In genomic region chr18:3665780-3666525, GRCh38 we compare ENCODE assay signal across 1 cellular context.
TF ChIP-seq lines count a peak whose summit lies in the region.

No MANE protein-coding gene starts in this region.

TF ChIP-seq in HepG2, 621 proteins besides CTCF, POLR2A, EP300 and RAD21 (continued from another document and continues in another):
- TF ChIP-seq EHMT2 (IDR thresholded peaks at IDR 0.05; ENCODE audit: borderline replicate concordance, low read depth, low read length): peak; percentile 81; the same call in 1 of the 2 replicates
- TF ChIP-seq SP2 (CRISPR knock-in tag; IDR thresholded peaks at IDR 0.05): no peak
- TF ChIP-seq, protein P1, sequence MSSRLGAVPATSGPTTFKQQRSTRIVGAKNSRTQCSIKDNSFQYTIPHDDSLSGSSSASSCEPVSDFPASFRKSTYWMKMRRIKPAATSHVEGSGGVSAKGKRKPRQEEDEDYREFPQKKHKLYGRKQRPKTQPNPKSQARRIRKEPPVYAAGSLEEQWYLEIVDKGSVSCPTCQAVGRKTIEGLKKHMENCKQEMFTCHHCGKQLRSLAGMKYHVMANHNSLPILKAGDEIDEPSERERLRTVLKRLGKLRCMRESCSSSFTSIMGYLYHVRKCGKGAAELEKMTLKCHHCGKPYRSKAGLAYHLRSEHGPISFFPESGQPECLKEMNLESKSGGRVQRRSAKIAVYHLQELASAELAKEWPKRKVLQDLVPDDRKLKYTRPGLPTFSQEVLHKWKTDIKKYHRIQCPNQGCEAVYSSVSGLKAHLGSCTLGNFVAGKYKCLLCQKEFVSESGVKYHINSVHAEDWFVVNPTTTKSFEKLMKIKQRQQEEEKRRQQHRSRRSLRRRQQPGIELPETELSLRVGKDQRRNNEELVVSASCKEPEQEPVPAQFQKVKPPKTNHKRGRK (CRISPR knock-in tag; IDR thresholded peaks at IDR 0.05): no peak
- TF ChIP-seq, protein P2, sequence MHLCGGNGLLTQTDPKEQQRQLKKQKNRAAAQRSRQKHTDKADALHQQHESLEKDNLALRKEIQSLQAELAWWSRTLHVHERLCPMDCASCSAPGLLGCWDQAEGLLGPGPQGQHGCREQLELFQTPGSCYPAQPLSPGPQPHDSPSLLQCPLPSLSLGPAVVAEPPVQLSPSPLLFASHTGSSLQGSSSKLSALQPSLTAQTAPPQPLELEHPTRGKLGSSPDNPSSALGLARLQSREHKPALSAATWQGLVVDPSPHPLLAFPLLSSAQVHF (CRISPR knock-in tag; IDR thresholded peaks at IDR 0.05): no peak
- no peak for TF ChIP-seq KDM5B (CRISPR knock-in tag; IDR thresholded peaks at IDR 0.05; ENCODE audit: borderline replicate concordance)
- TF ChIP-seq, protein P3, sequence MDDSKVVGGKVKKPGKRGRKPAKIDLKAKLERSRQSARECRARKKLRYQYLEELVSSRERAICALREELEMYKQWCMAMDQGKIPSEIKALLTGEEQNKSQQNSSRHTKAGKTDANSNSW (CRISPR knock-in tag; IDR thresholded peaks at IDR 0.05; ENCODE audit: borderline replicate concordance): no peak
- peak; percentile 99 for TF ChIP-seq RXRA (CRISPR knock-in tag; IDR thresholded peaks at IDR 0.05)
- no peak for TF ChIP-seq NBN (conservative IDR thresholded peaks at IDR 0.05)
- TF ChIP-seq ZNF558 (CRISPR knock-in tag; IDR thresholded peaks at IDR 0.05; ENCODE audit: borderline replicate concordance): no peak
- TF ChIP-seq SMARCE1 (IDR thresholded peaks at IDR 0.05; ENCODE audit: borderline replicate concordance): no peak
- 0 out of 2 replicates have a peak, but pooled peaks have one; percentile 20 for TF ChIP-seq FOSL1 (CRISPR knock-in tag; IDR thresholded peaks at IDR 0.05; ENCODE audit: borderline replicate concordance)
- TF ChIP-seq YEATS2 (CRISPR knock-in tag; IDR thresholded peaks at IDR 0.05; ENCODE audit: borderline replicate concordance): 0 out of 2 replicates have a peak, but pooled peaks have one; percentile 9
- no peak for TF ChIP-seq POLR2AphosphoS2 (IDR thresholded peaks at IDR 0.05; ENCODE audit: low read depth, low read length)
- TF ChIP-seq ZNF678 (CRISPR knock-in tag; IDR thresholded peaks at IDR 0.05): no peak
- 0 out of 2 replicates have a peak, but pooled peaks have one; percentile 30 for TF ChIP-seq ZMYM3 (CRISPR knock-in tag; IDR thresholded peaks at IDR 0.05)
- no peak for TF ChIP-seq ZMAT5 (CRISPR knock-in tag; IDR thresholded peaks at IDR 0.05; ENCODE audit: borderline replicate concordance, low read depth)
- no peak for TF ChIP-seq ZNF552 (CRISPR knock-in tag; IDR thresholded peaks at IDR 0.05; ENCODE audit: borderline replicate concordance)
- TF ChIP-seq, protein P4, sequence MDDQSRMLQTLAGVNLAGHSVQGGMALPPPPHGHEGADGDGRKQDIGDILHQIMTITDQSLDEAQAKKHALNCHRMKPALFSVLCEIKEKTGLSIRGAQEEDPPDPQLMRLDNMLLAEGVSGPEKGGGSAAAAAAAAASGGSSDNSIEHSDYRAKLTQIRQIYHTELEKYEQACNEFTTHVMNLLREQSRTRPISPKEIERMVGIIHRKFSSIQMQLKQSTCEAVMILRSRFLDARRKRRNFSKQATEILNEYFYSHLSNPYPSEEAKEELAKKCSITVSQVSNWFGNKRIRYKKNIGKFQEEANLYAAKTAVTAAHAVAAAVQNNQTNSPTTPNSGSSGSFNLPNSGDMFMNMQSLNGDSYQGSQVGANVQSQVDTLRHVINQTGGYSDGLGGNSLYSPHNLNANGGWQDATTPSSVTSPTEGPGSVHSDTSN (CRISPR knock-in tag; IDR thresholded peaks at IDR 0.05; ENCODE audit: borderline replicate concordance): no peak
- TF ChIP-seq HNRNPLL (IDR thresholded peaks at IDR 0.05; ENCODE audit: low read depth, low read length, poor library complexity, severe bottlenecking): peak; percentile 63
- no peak for TF ChIP-seq ZBTB42 (CRISPR knock-in tag; IDR thresholded peaks at IDR 0.05)
- TF ChIP-seq ZNF296 (CRISPR knock-in tag; conservative IDR thresholded peaks at IDR 0.05): no peak
- TF ChIP-seq ZHX1 (CRISPR knock-in tag; IDR thresholded peaks at IDR 0.05; ENCODE audit: low read depth): no peak
- TF ChIP-seq, protein P5, sequence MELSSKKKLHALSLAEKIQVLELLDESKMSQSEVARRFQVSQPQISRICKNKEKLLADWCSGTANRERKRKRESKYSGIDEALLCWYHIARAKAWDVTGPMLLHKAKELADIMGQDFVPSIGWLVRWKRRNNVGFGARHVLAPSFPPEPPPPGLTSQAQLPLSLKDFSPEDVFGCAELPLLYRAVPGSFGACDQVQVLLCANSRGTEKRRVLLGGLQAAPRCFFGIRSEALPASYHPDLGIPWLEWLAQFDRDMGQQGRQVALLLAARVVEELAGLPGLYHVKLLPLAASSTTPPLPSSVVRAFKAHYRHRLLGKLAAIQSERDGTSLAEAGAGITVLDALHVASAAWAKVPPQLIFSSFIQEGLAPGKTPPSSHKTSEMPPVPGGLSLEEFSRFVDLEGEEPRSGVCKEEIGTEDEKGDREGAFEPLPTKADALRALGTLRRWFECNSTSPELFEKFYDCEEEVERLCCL (CRISPR knock-in tag; IDR thresholded peaks at IDR 0.05; ENCODE audit: borderline replicate concordance): no peak
- TF ChIP-seq ZNF230 (CRISPR knock-in tag; IDR thresholded peaks at IDR 0.05): no peak
- TF ChIP-seq NFIC (IDR thresholded peaks at IDR 0.05; ENCODE audit: low read length): peak; percentile 79
- TF ChIP-seq ZNF121 (CRISPR knock-in tag; IDR thresholded peaks at IDR 0.05): no peak
- no peak for TF ChIP-seq PTBP1 (IDR thresholded peaks at IDR 0.05; ENCODE audit: low read depth, low read length, poor library complexity, severe bottlenecking)
- peak; percentile 89 for TF ChIP-seq MED13 (CRISPR knock-in tag; IDR thresholded peaks at IDR 0.05)
- no peak for TF ChIP-seq ZNF557 (CRISPR knock-in tag; IDR thresholded peaks at IDR 0.05)
- peak; percentile 82 for TF ChIP-seq ZNF614 (CRISPR knock-in tag; IDR thresholded peaks at IDR 0.05; ENCODE audit: borderline replicate concordance)
- TF ChIP-seq ZNF234 (CRISPR knock-in tag; conservative IDR thresholded peaks at IDR 0.05): no peak
- no peak for TF ChIP-seq AGO2 (optimal IDR thresholded peaks at IDR 0.05; ENCODE audit: low read depth, low read length)
- no peak for TF ChIP-seq ZNF773 (CRISPR knock-in tag; IDR thresholded peaks at IDR 0.05; ENCODE audit: borderline replicate concordance)
- TF ChIP-seq IRX3 (CRISPR knock-in tag; IDR thresholded peaks at IDR 0.05; ENCODE audit: borderline replicate concordance, low read depth): no peak
- no peak for TF ChIP-seq ZNF816 (CRISPR knock-in tag; IDR thresholded peaks at IDR 0.05; ENCODE audit: borderline replicate concordance)
- TF ChIP-seq, protein P6, sequence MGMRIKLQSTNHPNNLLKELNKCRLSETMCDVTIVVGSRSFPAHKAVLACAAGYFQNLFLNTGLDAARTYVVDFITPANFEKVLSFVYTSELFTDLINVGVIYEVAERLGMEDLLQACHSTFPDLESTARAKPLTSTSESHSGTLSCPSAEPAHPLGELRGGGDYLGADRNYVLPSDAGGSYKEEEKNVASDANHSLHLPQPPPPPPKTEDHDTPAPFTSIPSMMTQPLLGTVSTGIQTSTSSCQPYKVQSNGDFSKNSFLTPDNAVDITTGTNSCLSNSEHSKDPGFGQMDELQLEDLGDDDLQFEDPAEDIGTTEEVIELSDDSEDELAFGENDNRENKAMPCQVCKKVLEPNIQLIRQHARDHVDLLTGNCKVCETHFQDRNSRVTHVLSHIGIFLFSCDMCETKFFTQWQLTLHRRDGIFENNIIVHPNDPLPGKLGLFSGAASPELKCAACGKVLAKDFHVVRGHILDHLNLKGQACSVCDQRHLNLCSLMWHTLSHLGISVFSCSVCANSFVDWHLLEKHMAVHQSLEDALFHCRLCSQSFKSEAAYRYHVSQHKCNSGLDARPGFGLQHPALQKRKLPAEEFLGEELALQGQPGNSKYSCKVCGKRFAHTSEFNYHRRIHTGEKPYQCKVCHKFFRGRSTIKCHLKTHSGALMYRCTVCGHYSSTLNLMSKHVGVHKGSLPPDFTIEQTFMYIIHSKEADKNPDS (CRISPR knock-in tag; IDR thresholded peaks at IDR 0.05): no peak
- TF ChIP-seq, protein P7, sequence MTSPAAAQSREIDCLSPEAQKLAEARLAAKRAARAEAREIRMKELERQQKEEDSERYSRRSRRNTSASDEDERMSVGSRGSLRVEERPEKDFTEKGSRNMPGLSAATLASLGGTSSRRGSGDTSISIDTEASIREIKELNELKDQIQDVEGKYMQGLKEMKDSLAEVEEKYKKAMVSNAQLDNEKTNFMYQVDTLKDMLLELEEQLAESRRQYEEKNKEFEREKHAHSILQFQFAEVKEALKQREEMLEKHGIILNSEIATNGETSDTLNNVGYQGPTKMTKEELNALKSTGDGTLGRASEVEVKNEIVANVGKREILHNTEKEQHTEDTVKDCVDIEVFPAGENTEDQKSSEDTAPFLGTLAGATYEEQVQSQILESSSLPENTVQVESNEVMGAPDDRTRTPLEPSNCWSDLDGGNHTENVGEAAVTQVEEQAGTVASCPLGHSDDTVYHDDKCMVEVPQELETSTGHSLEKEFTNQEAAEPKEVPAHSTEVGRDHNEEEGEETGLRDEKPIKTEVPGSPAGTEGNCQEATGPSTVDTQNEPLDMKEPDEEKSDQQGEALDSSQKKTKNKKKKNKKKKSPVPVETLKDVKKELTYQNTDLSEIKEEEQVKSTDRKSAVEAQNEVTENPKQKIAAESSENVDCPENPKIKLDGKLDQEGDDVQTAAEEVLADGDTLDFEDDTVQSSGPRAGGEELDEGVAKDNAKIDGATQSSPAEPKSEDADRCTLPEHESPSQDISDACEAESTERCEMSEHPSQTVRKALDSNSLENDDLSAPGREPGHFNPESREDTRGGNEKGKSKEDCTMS (CRISPR knock-in tag; conservative IDR thresholded peaks at IDR 0.05): no peak
- no peak for TF ChIP-seq ZNF432 (CRISPR knock-in tag; IDR thresholded peaks at IDR 0.05; ENCODE audit: borderline replicate concordance)
- 0 out of 2 replicates have a peak, but pooled peaks have one; percentile 8 for TF ChIP-seq ZNF652 (CRISPR knock-in tag; IDR thresholded peaks at IDR 0.05; ENCODE audit: borderline replicate concordance, low read depth)
- no peak for TF ChIP-seq SIN3A (IDR thresholded peaks at IDR 0.05; ENCODE audit: borderline replicate concordance, low read depth, low read length)
- TF ChIP-seq ZNF691 (CRISPR knock-in tag; IDR thresholded peaks at IDR 0.05; ENCODE audit: borderline replicate concordance, low read depth): no peak
- TF ChIP-seq, protein P8, sequence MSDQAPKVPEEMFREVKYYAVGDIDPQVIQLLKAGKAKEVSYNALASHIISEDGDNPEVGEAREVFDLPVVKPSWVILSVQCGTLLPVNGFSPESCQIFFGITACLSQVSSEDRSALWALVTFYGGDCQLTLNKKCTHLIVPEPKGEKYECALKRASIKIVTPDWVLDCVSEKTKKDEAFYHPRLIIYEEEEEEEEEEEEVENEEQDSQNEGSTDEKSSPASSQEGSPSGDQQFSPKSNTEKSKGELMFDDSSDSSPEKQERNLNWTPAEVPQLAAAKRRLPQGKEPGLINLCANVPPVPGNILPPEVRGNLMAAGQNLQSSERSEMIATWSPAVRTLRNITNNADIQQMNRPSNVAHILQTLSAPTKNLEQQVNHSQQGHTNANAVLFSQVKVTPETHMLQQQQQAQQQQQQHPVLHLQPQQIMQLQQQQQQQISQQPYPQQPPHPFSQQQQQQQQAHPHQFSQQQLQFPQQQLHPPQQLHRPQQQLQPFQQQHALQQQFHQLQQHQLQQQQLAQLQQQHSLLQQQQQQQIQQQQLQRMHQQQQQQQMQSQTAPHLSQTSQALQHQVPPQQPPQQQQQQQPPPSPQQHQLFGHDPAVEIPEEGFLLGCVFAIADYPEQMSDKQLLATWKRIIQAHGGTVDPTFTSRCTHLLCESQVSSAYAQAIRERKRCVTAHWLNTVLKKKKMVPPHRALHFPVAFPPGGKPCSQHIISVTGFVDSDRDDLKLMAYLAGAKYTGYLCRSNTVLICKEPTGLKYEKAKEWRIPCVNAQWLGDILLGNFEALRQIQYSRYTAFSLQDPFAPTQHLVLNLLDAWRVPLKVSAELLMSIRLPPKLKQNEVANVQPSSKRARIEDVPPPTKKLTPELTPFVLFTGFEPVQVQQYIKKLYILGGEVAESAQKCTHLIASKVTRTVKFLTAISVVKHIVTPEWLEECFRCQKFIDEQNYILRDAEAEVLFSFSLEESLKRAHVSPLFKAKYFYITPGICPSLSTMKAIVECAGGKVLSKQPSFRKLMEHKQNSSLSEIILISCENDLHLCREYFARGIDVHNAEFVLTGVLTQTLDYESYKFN (CRISPR knock-in tag; conservative IDR thresholded peaks at IDR 0.05): peak; percentile 77
- TF ChIP-seq ZNF564 (CRISPR knock-in tag; IDR thresholded peaks at IDR 0.05): no peak
- TF ChIP-seq, protein P9, sequence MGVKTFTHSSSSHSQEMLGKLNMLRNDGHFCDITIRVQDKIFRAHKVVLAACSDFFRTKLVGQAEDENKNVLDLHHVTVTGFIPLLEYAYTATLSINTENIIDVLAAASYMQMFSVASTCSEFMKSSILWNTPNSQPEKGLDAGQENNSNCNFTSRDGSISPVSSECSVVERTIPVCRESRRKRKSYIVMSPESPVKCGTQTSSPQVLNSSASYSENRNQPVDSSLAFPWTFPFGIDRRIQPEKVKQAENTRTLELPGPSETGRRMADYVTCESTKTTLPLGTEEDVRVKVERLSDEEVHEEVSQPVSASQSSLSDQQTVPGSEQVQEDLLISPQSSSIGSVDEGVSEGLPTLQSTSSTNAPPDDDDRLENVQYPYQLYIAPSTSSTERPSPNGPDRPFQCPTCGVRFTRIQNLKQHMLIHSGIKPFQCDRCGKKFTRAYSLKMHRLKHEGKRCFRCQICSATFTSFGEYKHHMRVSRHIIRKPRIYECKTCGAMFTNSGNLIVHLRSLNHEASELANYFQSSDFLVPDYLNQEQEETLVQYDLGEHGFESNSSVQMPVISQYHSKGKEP (CRISPR knock-in tag; IDR thresholded peaks at IDR 0.05): no peak
